28 cellular contexts compared by ENCODE assay signal in the genomic region with DNA sequence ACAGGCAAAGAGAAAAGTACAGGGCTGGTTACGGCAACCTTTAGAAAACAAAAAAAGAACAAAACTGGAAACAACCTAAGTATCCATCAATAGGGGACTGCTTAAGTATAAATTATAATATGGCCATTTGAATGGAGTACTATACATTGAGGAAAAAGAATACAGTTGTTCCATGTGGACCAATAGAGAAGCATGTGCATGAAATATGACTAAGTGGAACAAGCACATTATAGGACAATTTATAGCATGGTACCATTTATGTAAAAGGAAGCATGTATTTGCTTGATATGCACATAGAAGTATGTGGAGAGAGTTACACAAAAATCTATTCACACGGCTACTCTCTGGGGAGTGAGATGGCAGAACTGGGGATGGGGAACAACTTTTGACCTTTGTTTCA.
"Had no signal": no experiment of that assay in that cellular context is flagged by ENCODE, and none has a peak within 500 bp of the region (broad histone marks: within the 10 kb centered on the region; RNA-seq: fewer than 3 reads in every experiment).

No MANE protein-coding gene starts in this region.

- H3K4me1 Mint-ChIP-seq: stimulated activated effector memory CD8-positive, alpha-beta T cell treated with anti-CD3 and anti-CD28 coated beads, Interleukin-12 subunit alpha, Interleukin-12 subunit beta, amount 100 ng/mL, for 72 hours; stimulated activated memory B cell treated with anti-CD40 and anti-IgM and Interleukin-4, amounts not matched to agents 10 μg/mL and 1 μg/mL and 100 μg/mL, for 72 hours; stimulated activated naive B cell treated with anti-CD40 and anti-IgM and Interleukin-4, amounts not matched to agents 10 μg/mL and 1 μg/mL and 100 μg/mL, for 72 hours; stimulated activated naive CD8-positive, alpha-beta T cell treated with anti-CD3 and anti-CD28 coated beads, Interleukin-15, amount 100 ng/mL, for 72 hours had no signal

- H3K27ac ChIP-seq: stomach, suprapubic skin, testis, thoracic aorta, tibial artery, tibial nerve, transverse colon, upper lobe of left lung, upper lobe of right lung, uterus, vagina had no signal

- H3K27me3 ChIP-seq: testis, transverse colon, upper lobe of left lung, upper lobe of right lung, uterus, vagina had no signal

- H3K4me3 ChIP-seq: stomach, suprapubic skin, testis, thoracic aorta, tibial artery, tibial nerve, transverse colon, upper lobe of left lung, upper lobe of right lung, uterus, vagina had no signal

- H3K27ac Mint-ChIP-seq: stimulated activated effector memory CD8-positive, alpha-beta T cell treated with anti-CD3 and anti-CD28 coated beads, Interleukin-12 subunit alpha, Interleukin-12 subunit beta, amount 100 ng/mL, for 72 hours; stimulated activated memory B cell treated with anti-CD40 and anti-IgM and Interleukin-4, amounts not matched to agents 10 μg/mL and 1 μg/mL and 100 μg/mL, for 72 hours; stimulated activated naive B cell treated with anti-CD40 and anti-IgM and Interleukin-4, amounts not matched to agents 10 μg/mL and 1 μg/mL and 100 μg/mL, for 72 hours; stimulated activated naive CD8-positive, alpha-beta T cell treated with anti-CD3 and anti-CD28 coated beads, Interleukin-15, amount 100 ng/mL, for 72 hours; stimulated activated naive CD8-positive, alpha-beta T cell treated with anti-CD3 and anti-CD28 coated beads, Interleukin-15, Interleukin-2, amounts not matched to agents 100 ng/mL and 50 ng/mL, for 24 hours; type B pancreatic cell had no signal

- H3K36me3 ChIP-seq: stomach, suprapubic skin, thoracic aorta, tibial artery, tibial nerve, transverse colon, upper lobe of left lung, upper lobe of right lung, uterus, vagina had no signal

- H3K4me3 Mint-ChIP-seq: stimulated activated effector memory CD8-positive, alpha-beta T cell treated with anti-CD3 and anti-CD28 coated beads, Interleukin-12 subunit alpha, Interleukin-12 subunit beta, amount 100 ng/mL, for 72 hours; stimulated activated memory B cell treated with anti-CD40 and anti-IgM and Interleukin-4, amounts not matched to agents 10 μg/mL and 1 μg/mL and 100 μg/mL, for 72 hours; stimulated activated naive B cell treated with anti-CD40 and anti-IgM and Interleukin-4, amounts not matched to agents 10 μg/mL and 1 μg/mL and 100 μg/mL, for 72 hours; stimulated activated naive CD8-positive, alpha-beta T cell treated with anti-CD3 and anti-CD28 coated beads, Interleukin-15, amount 100 ng/mL, for 72 hours; stimulated activated naive CD8-positive, alpha-beta T cell treated with anti-CD3 and anti-CD28 coated beads, Interleukin-15, Interleukin-2, amounts not matched to agents 100 ng/mL and 50 ng/mL, for 24 hours; type B pancreatic cell had no signal

- FAIRE-seq: urothelium cell line had no signal

- H3K4me1 ChIP-seq: stomach, suprapubic skin, testis, tibial artery, tibial nerve, transverse colon, upper lobe of left lung, upper lobe of right lung, uterus, vagina had no signal

- H3K36me3 Mint-ChIP-seq: stimulated activated effector memory CD8-positive, alpha-beta T cell treated with anti-CD3 and anti-CD28 coated beads, Interleukin-12 subunit alpha, Interleukin-12 subunit beta, amount 100 ng/mL, for 72 hours; stimulated activated memory B cell treated with anti-CD40 and anti-IgM and Interleukin-4, amounts not matched to agents 10 μg/mL and 1 μg/mL and 100 μg/mL, for 72 hours; stimulated activated naive B cell treated with anti-CD40 and anti-IgM and Interleukin-4, amounts not matched to agents 10 μg/mL and 1 μg/mL and 100 μg/mL, for 72 hours; type B pancreatic cell had no signal

- H3K9me3 Mint-ChIP-seq: stimulated activated effector memory CD8-positive, alpha-beta T cell treated with anti-CD3 and anti-CD28 coated beads, Interleukin-12 subunit alpha, Interleukin-12 subunit beta, amount 100 ng/mL, for 72 hours; stimulated activated memory B cell treated with anti-CD40 and anti-IgM and Interleukin-4, amounts not matched to agents 10 μg/mL and 1 μg/mL and 100 μg/mL, for 72 hours; stimulated activated naive CD8-positive, alpha-beta T cell treated with anti-CD3 and anti-CD28 coated beads, Interleukin-15, amount 100 ng/mL, for 72 hours; stimulated activated naive CD8-positive, alpha-beta T cell treated with anti-CD3 and anti-CD28 coated beads, Interleukin-15, Interleukin-2, amounts not matched to agents 100 ng/mL and 50 ng/mL, for 24 hours; type B pancreatic cell had no signal

- H3K9me3 ChIP-seq: stomach, suprapubic skin, testis, thoracic aorta, tibial artery, tibial nerve, transverse colon, upper lobe of left lung, upper lobe of right lung, uterus, vagina had no signal

- ATAC-seq: stimulated activated effector memory CD8-positive, alpha-beta T cell treated with anti-CD3 and anti-CD28 coated beads, Interleukin-12 subunit alpha, Interleukin-12 subunit beta, amount 100 ng/mL, for 72 hours; stimulated activated memory B cell treated with anti-CD40 and anti-IgM and Interleukin-4, amounts not matched to agents 10 μg/mL and 1 μg/mL and 100 μg/mL, for 72 hours; stimulated activated naive B cell treated with anti-CD40 and anti-IgM and Interleukin-4, amounts not matched to agents 10 μg/mL and 1 μg/mL and 100 μg/mL, for 72 hours; stimulated activated naive CD8-positive, alpha-beta T cell treated with anti-CD3 and anti-CD28 coated beads, Interleukin-15, amount 100 ng/mL, for 72 hours; stimulated activated naive CD8-positive, alpha-beta T cell treated with anti-CD3 and anti-CD28 coated beads, Interleukin-15, Interleukin-2, amounts not matched to agents 100 U/mL and 50 U/mL, for 24 hours; upper lobe of right lung had no signal

- DNase-seq: stimulated activated CD4-positive, alpha-beta T cell treated with anti-CD3 and anti-CD28 coated beads, Interleukin-2, amount 100 ng/mL, for 48 hours; stimulated activated CD4-positive, alpha-beta T cell treated with anti-CD3 and anti-CD28 coated beads, Interleukin-4, amount 100 ng/mL, for 1 hour; stimulated activated CD4-positive, alpha-beta T cell treated with anti-CD3 and anti-CD28 coated beads, Interleukin-4, amount 100 ng/mL, for 24 hours; stimulated activated CD4-positive, alpha-beta T cell treated with anti-CD3 and anti-CD28 coated beads, Interleukin-4, amount 100 ng/mL, for 4 hours; stimulated activated CD8-positive, alpha-beta memory T cell treated with anti-CD3 and anti-CD28 coated beads, Interleukin-4, amount 100 ng/mL, for 48 hours; stimulated activated naive B cell treated with anti-CD40 and anti-IgM and Interleukin-4, amounts not matched to agents 10 μg/mL and 1 μg/mL and 100 μg/mL, for 72 hours; stimulated activated naive CD4-positive, alpha-beta T cell; stimulated activated naive CD4-positive, alpha-beta T cell treated with Interleukin-2 at 50 U/mL for 16 hours; stimulated activated naive CD8-positive, alpha-beta T cell treated with anti-CD3 and anti-CD28 coated beads, Interleukin-15, amount 100 ng/mL, for 72 hours; stimulated activated naive CD8-positive, alpha-beta T cell treated with anti-CD3 and anti-CD28 coated beads, Interleukin-15, Interleukin-2, amounts not matched to agents 100 U/mL and 50 U/mL, for 24 hours; stomach; substantia nigra; testis; tibial artery; transverse colon; trophoblast cell; upper lobe of left lung; upper lobe of right lung; uterus had no signal
